Comparison of ENCODE assay signal across 12 cellular contexts in genomic region chr1:187476671-187477070, GRCh38.
A peak's percentile ranks its signal among the peaks of the same experiment; 100 is the strongest.
DNase-seq lines count a peak whose midpoint lies in the region; ATAC-seq, FAIRE-seq and TF ChIP-seq lines count a peak whose summit lies in the region.
"Had no signal": no experiment of that assay in that cellular context is flagged by ENCODE, and none has a peak within 500 bp of the region (broad histone marks: within the 10 kb centered on the region; RNA-seq: fewer than 3 reads in every experiment).

No MANE protein-coding gene starts in this region.

- H3K27ac ChIP-seq in liver (ENCODE audit: low read depth in 1 of 2, low read length in 2 of 2) (no peak overlapping the region), HepG2 (ENCODE audit: extremely low read length, insufficient read depth, low read length) (no peak overlapping the region), PC-3 (ENCODE audit: low read length) (no peak overlapping the region)

- ATAC-seq in HepG2: no peak
- ATAC-seq in PC-3: peak; percentile 56
- no peak for ATAC-seq in GM18517 (IDR thresholded peaks at IDR 0.05; ENCODE audit: unreplicated experiment)
- ATAC-seq: naive thymus-derived CD4-positive, alpha-beta T cell had no signal

- no peaks in the 10 kb centered on the region for H3F3A ChIP-seq in PC-3 (ENCODE audit: low read length, unreplicated experiment)

- H3K4me2 ChIP-seq in HepG2 (ENCODE audit: low read depth, low read length): no peak overlapping the region
- H3K4me2 ChIP-seq in PC-3 (ENCODE audit: low read length): no peak overlapping the region

- intact Hi-C loops in HepG2 (cut with micrococcal nuclease; ENCODE audit: unreplicated experiment): no loop called here
- intact Hi-C loops in PC-3 (cut with micrococcal nuclease): loop anchor here (2.0 to 10.0 kb wide), 5 partner anchors 178 to 652 kb away; no protein-coding TSS in a partner anchor

- CTCF ChIA-PET in HepG2 (lab: Yijun Ruan, JAX; ENCODE audit: low intra/inter-chr PET ratio, low total read pairs): no interaction called here
- CTCF ChIA-PET in PC-3 (lab: Charles Lee): no interaction called here

- TF ChIP-seq POLR2A in HepG2 (IDR thresholded peaks at IDR 0.05; ENCODE audit: insufficient read depth in 1 of 2, low read depth in 2 of 2, low read length in 2 of 2): no peak

- H3K9me2 ChIP-seq in PC-3 (replicated peaks; ENCODE audit: low read length): no peaks in the 10 kb centered on the region

- no peaks in the 10 kb centered on the region for H3K36me3 ChIP-seq in liver (ENCODE audit: control insufficient read depth in 4 of 4, insufficient read depth in 3 of 4, low read depth in 1 of 4, low read length in 3 of 4)
- no peaks in the 10 kb centered on the region for H3K36me3 ChIP-seq in HepG2 (replicated peaks in 1 of 2; ENCODE audit: control insufficient read depth in 1 of 2, insufficient read depth in 2 of 2, low read length in 2 of 2)
- no peaks in the 10 kb centered on the region for H3K36me3 ChIP-seq in PC-3 (ENCODE audit: low read depth, low read length)

- in situ Hi-C loops in HepG2 (cut with HindIII; ENCODE audit: extremely low pct_ligation_motif_present, low pct_unique_long_range_greater_than_20kb): no loop called here

- TF ChIP-seq RAD21 in liver (IDR thresholded peaks at IDR 0.05): peak; percentile 54 to 58
- TF ChIP-seq RAD21 in HepG2 (CRISPR knock-in tag; IDR thresholded peaks at IDR 0.05): no peak

- FAIRE-seq in HepG2 (lab: Jason Lieb, UNC): no peak

- H3K9ac ChIP-seq in liver (ENCODE audit: low read depth in 1 of 2, low read length in 2 of 2) (no peak overlapping the region), HepG2 (ENCODE audit: insufficient read depth, low read depth, low read length) (no peak overlapping the region), PC-3 (ENCODE audit: low read length) (no peak overlapping the region)

- no peaks in the 10 kb centered on the region for H3K27me3 ChIP-seq in liver (ENCODE audit: control insufficient read depth in 4 of 4, insufficient read depth in 4 of 4, low read length in 3 of 4)
- H3K27me3 ChIP-seq in HepG2 (ENCODE audit: control insufficient read depth in 1 of 2, insufficient read depth in 2 of 2, low read length in 2 of 2): no peaks in the 10 kb centered on the region; a peak in 1 of 5 replicates
- H3K27me3 ChIP-seq in PC-3 (ENCODE audit: low read length): no peaks in the 10 kb centered on the region

- H3K27ac Mint-ChIP-seq in endothelial cell (ENCODE audit: unreplicated experiment): no peak overlapping the region
- H3K27ac Mint-ChIP-seq: naive thymus-derived CD4-positive, alpha-beta T cell had no signal

- H4K20me1 ChIP-seq in HepG2 (ENCODE audit: insufficient read depth, low read length) (no peaks in the 10 kb centered on the region), PC-3 (ENCODE audit: low read length) (no peaks in the 10 kb centered on the region)

- no peaks in the 10 kb centered on the region for H3K27me3 Mint-ChIP-seq in endothelial cell (ENCODE audit: unreplicated experiment)
- H3K27me3 Mint-ChIP-seq: naive thymus-derived CD4-positive, alpha-beta T cell had no signal

- DNase-seq in HepG2 (ENCODE audit: low spot score) (no peak), PC-3 (peak; percentile 40), endothelial cell (ENCODE audit: low spot score) (no peak), T-helper 2 cell (no peak), GM03348 (ENCODE audit: low spot score) (no peak)
- no peak for DNase-seq in activated CD4-positive, alpha-beta T cell treated with anti-CD3 and anti-CD28 coated beads, Interleukin-2, amount 50 U/mL, for 1 hour
- DNase-seq: C1 segment of cervical spinal cord; naive thymus-derived CD4-positive, alpha-beta T cell; NCI-H2227 treated with DMSO at 0.1 percent for 48 hours; T1000 had no signal

- H3K79me2 ChIP-seq in HepG2 (ENCODE audit: insufficient read depth, low read length): no peaks in the 10 kb centered on the region
- no peaks in the 10 kb centered on the region for H3K79me2 ChIP-seq in PC-3 (ENCODE audit: low read length)

- H3K4me3 ChIP-seq in liver (ENCODE audit: low read depth in 1 of 3, low read length in 3 of 3) (no peak overlapping the region), HepG2 (replicated peaks in 1 of 3; ENCODE audit: insufficient read depth in 1 of 3, low read depth in 2 of 3, low read length in 3 of 3) (no peak overlapping the region), PC-3 (ENCODE audit: low read length) (no peak overlapping the region)

- H3K9me3 ChIP-seq in liver (ENCODE audit: control insufficient read depth in 4 of 4, low read length in 3 of 4) (no peaks in the 10 kb centered on the region), HepG2 (ENCODE audit: low read length) (no peaks in the 10 kb centered on the region), PC-3 (ENCODE audit: low read length) (no peaks in the 10 kb centered on the region)

- peak; percentile 19 for TF ChIP-seq CTCF in liver (IDR thresholded peaks at IDR 0.05; ENCODE audit: low read depth, low read length, missing input control)
- no peak for TF ChIP-seq CTCF in HepG2 (CRISPR knock-in tag; IDR thresholded peaks at IDR 0.05)
- peak; percentile 68 for TF ChIP-seq CTCF in PC-3 (conservative IDR thresholded peaks at IDR 0.05; ENCODE audit: low read depth, low read length)
- TF ChIP-seq CTCF in endothelial cell (IDR thresholded peaks at IDR 0.05; ENCODE audit: unreplicated experiment): peak; percentile 44

- H3K4me1 ChIP-seq in liver (ENCODE audit: control insufficient read depth in 4 of 4, insufficient read depth in 4 of 4, low read length in 3 of 4) (no peaks in the 10 kb centered on the region), HepG2 (ENCODE audit: insufficient read depth, low read length) (no peaks in the 10 kb centered on the region), PC-3 (ENCODE audit: insufficient read depth, low read length) (no peaks in the 10 kb centered on the region; the same call in 1 of the 2 replicates)

- POLR2A ChIA-PET in HepG2 (lab: Yijun Ruan, JAX): no interaction called here
- POLR2A ChIA-PET in PC-3 (lab: Charles Lee; ENCODE audit: unreplicated experiment): no interaction called here

- H3K4me3 Mint-ChIP-seq in endothelial cell (ENCODE audit: unreplicated experiment): no peak overlapping the region
- H3K4me3 Mint-ChIP-seq: naive thymus-derived CD4-positive, alpha-beta T cell had no signal

- no peaks in the 10 kb centered on the region for H3K9me3 Mint-ChIP-seq in endothelial cell (ENCODE audit: unreplicated experiment)

- no peak for TF ChIP-seq EP300 in HepG2 (IDR thresholded peaks at IDR 0.05; ENCODE audit: low read depth in 2 of 2, low read length in 2 of 2)
- TF ChIP-seq EP300 in HepG2 (CRISPR knock-in tag; IDR thresholded peaks at IDR 0.05; ENCODE audit: borderline replicate concordance): no peak

- BruUV-seq in HepG2 (replicated peaks; lab: Mats Ljungman, UMichigan) (no TSS peak), PC-3 (replicated peaks; lab: Mats Ljungman, UMichigan) (no TSS peak)

- H3K4me1 Mint-ChIP-seq in endothelial cell (ENCODE audit: unreplicated experiment): peaks cover 4% of the 10 kb centered on the region
- H3K4me1 Mint-ChIP-seq: naive thymus-derived CD4-positive, alpha-beta T cell had no signal

- 64% methylated on average over 3 of the region's 3 CpGs for whole genome bisulfite sequencing in liver
- WGBS in HepG2 (ENCODE audit: low lambda C conversion rate): 21% methylated on average over 3 of the region's 3 CpGs

- H2AFZ ChIP-seq in HepG2 (ENCODE audit: low read length): no peak overlapping the region
- H2AFZ ChIP-seq in PC-3 (ENCODE audit: low read length): no peak overlapping the region

- no peaks in the 10 kb centered on the region for H3K36me3 Mint-ChIP-seq in endothelial cell (ENCODE audit: low read depth, unreplicated experiment)
- H3K36me3 Mint-ChIP-seq: naive thymus-derived CD4-positive, alpha-beta T cell had no signal

TF ChIP-seq in liver, 16 proteins besides CTCF, POLR2A, EP300 and RAD21 (continues in another document):
- TF ChIP-seq FOXA2 (IDR thresholded peaks at IDR 0.05) (no peak), RXRA (IDR thresholded peaks at IDR 0.05) (no peak), ATF3 (IDR thresholded peaks at IDR 0.05) (no peak), MAX (IDR thresholded peaks at IDR 0.05) (no peak), SP1 (IDR thresholded peaks at IDR 0.05) (no peak), HNF4A (conservative IDR thresholded peaks at IDR 0.05) (no peak)

TF ChIP-seq in HepG2, 621 proteins besides CTCF, POLR2A, EP300 and RAD21 (continues in another document):
- TF ChIP-seq FOXP4 (CRISPR knock-in tag; IDR thresholded peaks at IDR 0.05) (no peak), ASH2L (IDR thresholded peaks at IDR 0.05; ENCODE audit: insufficient read length, low read depth, low read length) (no peak), SMARCE1 (IDR thresholded peaks at IDR 0.05; ENCODE audit: borderline replicate concordance) (no peak)
